In genomic region chr17:864315-864714, GRCh38 we compare ENCODE assay signal across 15 cellular contexts.
DNase-seq lines count a peak whose midpoint lies in the region; ATAC-seq and TF ChIP-seq lines count a peak whose summit lies in the region.
"Had no signal": no experiment of that assay in that cellular context is flagged by ENCODE, and none has a peak within 500 bp of the region (broad histone marks: within the 10 kb centered on the region; RNA-seq: fewer than 3 reads in every experiment).

No MANE protein-coding gene starts in this region.

- no peaks in the 10 kb centered on the region for H3K79me2 ChIP-seq in osteoblast (ENCODE audit: insufficient read depth, low read length)

- H3K27ac ChIP-seq in RWPE2 (ENCODE audit: poor library complexity, severe bottlenecking) (peak overlapping the region; percentile 77), osteoblast (ENCODE audit: low read depth, low read length) (no peak overlapping the region)

- H3K4me3 ChIP-seq in GM12875 (ENCODE audit: low read depth, low read length) (peak overlapping the region; percentile 54), RWPE2 (ENCODE audit: severe bottlenecking) (peak overlapping the region; percentile 22), osteoblast (ENCODE audit: insufficient read depth, low read length) (no peak overlapping the region)

- H3K4me1 Mint-ChIP-seq in endothelial cell (ENCODE audit: unreplicated experiment) = peaks cover 31% of the 10 kb centered on the region
- H3K4me1 Mint-ChIP-seq in immature natural killer cell = no peaks in the 10 kb centered on the region

- H4K20me1 ChIP-seq in osteoblast (ENCODE audit: insufficient read depth, low read length) = peaks cover 16% of the 10 kb centered on the region

- H3K36me3 ChIP-seq in RWPE2 (ENCODE audit: low read depth) = peaks cover 29% of the 10 kb centered on the region
- H3K36me3 ChIP-seq in osteoblast (ENCODE audit: insufficient read depth, low read length) = no peaks in the 10 kb centered on the region

- peaks cover 5% of the 10 kb centered on the region for H3K36me3 Mint-ChIP-seq in endothelial cell (ENCODE audit: low read depth, unreplicated experiment)
- no peaks in the 10 kb centered on the region for H3K36me3 Mint-ChIP-seq in immature natural killer cell
- H3K36me3 Mint-ChIP-seq: natural killer cell treated with Interleukin-12 subunit alpha and Interleukin-12 subunit beta and Interleukin-15 and Interleukin-18, amount 100 ng/mL, for 72 hours had no signal

- TF ChIP-seq CTCF in GM12875 (IDR thresholded peaks at IDR 0.05; ENCODE audit: borderline replicate concordance, insufficient read depth, low read depth, low read length) (no peak), RWPE2 (IDR thresholded peaks at IDR 0.05; ENCODE audit: poor library complexity, severe bottlenecking) (no peak), endothelial cell (IDR thresholded peaks at IDR 0.05; ENCODE audit: unreplicated experiment) (no peak), osteoblast (IDR thresholded peaks at IDR 0.05; ENCODE audit: extremely low read depth, low read depth, low read length) (no peak)

- H3K27me3 Mint-ChIP-seq in endothelial cell (ENCODE audit: unreplicated experiment) = peaks cover 8% of the 10 kb centered on the region
- H3K27me3 Mint-ChIP-seq in immature natural killer cell (ENCODE audit: low read depth in 3 of 3) = peaks cover 3 to 14% (median 7%) of the 10 kb centered on the region in 3 donors

- no peak overlapping the region for H3K4me3 Mint-ChIP-seq in endothelial cell (ENCODE audit: unreplicated experiment)
- peak overlapping the region in 1 of 5 donors; percentile 50 for H3K4me3 Mint-ChIP-seq in immature natural killer cell
- H3K4me3 Mint-ChIP-seq: activated T-cell treated with anti-CD3 and anti-CD28 coated beads, Interleukin-2, amount 50 U/mL, for 24 hours; natural killer cell treated with Interleukin-12 subunit alpha and Interleukin-12 subunit beta and Interleukin-15 and Interleukin-18, amount 100 ng/mL, for 72 hours had no signal

- peaks cover 27% of the 10 kb centered on the region for H3K4me1 ChIP-seq in RWPE2 (ENCODE audit: insufficient read depth, poor library complexity, severe bottlenecking)
- H3K4me1 ChIP-seq in osteoblast (ENCODE audit: insufficient read depth, low read length) = peaks cover 7% of the 10 kb centered on the region

- no peak for DNase-seq in RWPE2 (ENCODE audit: low spot score)
- DNase-seq in endothelial cell (ENCODE audit: low spot score) = no peak
- peak; percentile 43 for DNase-seq in osteoblast (ENCODE audit: insufficient read length, low spot score, missing footprints)
- DNase-seq in G401 (ENCODE audit: low spot score) = no peak
- DNase-seq in immature natural killer cell = no peak
- DNase-seq: activated CD4-positive, alpha-beta T cell treated with anti-CD3 and anti-CD28 coated beads for 4 hours; activated T-cell treated with anti-CD3 and anti-CD28 coated beads, Interleukin-2, amount 50 U/mL, for 24 hours; cerebellar nuclear complex; NCI-H2081; stimulated activated CD4-positive, alpha-beta T cell treated with anti-CD3 and anti-CD28 coated beads, Interleukin-2, amount 100 ng/mL, for 24 hours had no signal

- in situ Hi-C loops in G401 (cut with HindIII; ENCODE audit: low sequenced_read_pairs) = no loop called here

- H3K27me3 ChIP-seq in RWPE2 (ENCODE audit: insufficient read depth, poor library complexity, severe bottlenecking) = no peaks in the 10 kb centered on the region
- no peaks in the 10 kb centered on the region for H3K27me3 ChIP-seq in osteoblast (ENCODE audit: insufficient read depth, low read length)

- H3K9me3 ChIP-seq in RWPE2 (ENCODE audit: severe bottlenecking) (no peaks in the 10 kb centered on the region), osteoblast (ENCODE audit: low read depth, low read length) (no peaks in the 10 kb centered on the region)

- ATAC-seq in RWPE2 (ENCODE audit: low read depth) (peak; percentile 61), GM18907 (IDR thresholded peaks at IDR 0.05; ENCODE audit: unreplicated experiment) (no peak), GM21381 (IDR thresholded peaks at IDR 0.05; ENCODE audit: unreplicated experiment) (no peak)
- ATAC-seq: right cardiac atrium had no signal

- H3K9me3 Mint-ChIP-seq in endothelial cell (ENCODE audit: unreplicated experiment) = no peaks in the 10 kb centered on the region
- no peaks in the 10 kb centered on the region for H3K9me3 Mint-ChIP-seq in immature natural killer cell
- H3K9me3 Mint-ChIP-seq: activated T-cell treated with anti-CD3 and anti-CD28 coated beads, Interleukin-2, amount 50 U/mL, for 24 hours; natural killer cell treated with Interleukin-12 subunit alpha and Interleukin-12 subunit beta and Interleukin-15 and Interleukin-18, amount 100 ng/mL, for 72 hours had no signal

- H3K27ac Mint-ChIP-seq in endothelial cell (ENCODE audit: unreplicated experiment) (peak overlapping the region; percentile 96), immature natural killer cell (no peak overlapping the region)
- H3K27ac Mint-ChIP-seq: activated T-cell treated with anti-CD3 and anti-CD28 coated beads, Interleukin-2, amount 50 U/mL, for 24 hours; natural killer cell treated with Interleukin-12 subunit alpha and Interleukin-12 subunit beta and Interleukin-15 and Interleukin-18, amount 100 ng/mL, for 72 hours had no signal

- H2AFZ ChIP-seq in osteoblast (ENCODE audit: low read length) = no peak overlapping the region

- no peak overlapping the region for H3K4me2 ChIP-seq in osteoblast (ENCODE audit: insufficient read depth, low read length)
